In genomic region chr20:43558412-43559146, GRCh38 we compare ENCODE assay signal across 10 cellular contexts. TPM values are rescaled to one million over a fixed set of nuclear protein-coding genes. Genes with fewer than 3 reads are reported as not detected.
A peak's percentile ranks its signal among the peaks of the same experiment; 100 is the strongest.
DNase-seq lines count a peak whose midpoint lies in the region; ATAC-seq and TF ChIP-seq lines count a peak whose summit lies in the region.
"Had no signal": no experiment of that assay in that cellular context is flagged by ENCODE, and none has a peak within 500 bp of the region (broad histone marks: within the 10 kb centered on the region; RNA-seq: fewer than 3 reads in every experiment).

Gene SGK2 (plus strand): TSS chr20:43559027. CDS start chr20:43566496, 7,469 bp downstream.

- no peak within 1 kb of the TSS for H2BK20ac ChIP-seq in IMR-90 (ENCODE audit: low read depth, low read length)

- H3K4me3 ChIP-seq in IMR-90 (ENCODE audit: insufficient read depth, low read depth, low read length): no peak within 1 kb of the TSS
- no peak within 1 kb of the TSS for H3K4me3 ChIP-seq in testis
- no peak within 1 kb of the TSS for H3K4me3 ChIP-seq in ovary
- H3K4me3 ChIP-seq: thoracic aorta had no signal

- TF ChIP-seq CTCF in IMR-90 (conservative IDR thresholded peaks at IDR 0.05; ENCODE audit: low read depth, low read length) (no peak), chondrocyte (IDR thresholded peaks at IDR 0.05) (no peak), testis (IDR thresholded peaks at IDR 0.05) (no peak), ovary (IDR thresholded peaks at IDR 0.05) (no peak)

- no TSS peak for BruUV-seq in IMR-90 (replicated peaks; lab: Mats Ljungman, UMichigan)

- no peak within 1 kb of the TSS for H3K4ac ChIP-seq in IMR-90 (ENCODE audit: low read depth, low read length)

- H3K9ac ChIP-seq in IMR-90 (ENCODE audit: low read depth, low read length): no peak within 1 kb of the TSS

- CTCF ChIA-PET in IMR-90 (lab: Yijun Ruan, JAX): interaction anchor here (0.8 to 0.9 kb wide), 2 partner anchors 20 to 178 kb away, joined by 3 read pairs; no protein-coding TSS in a partner anchor

- H3K4me1 ChIP-seq in IMR-90 (ENCODE audit: control insufficient read depth, insufficient read depth, low read length) (peaks cover 1% of the 10 kb centered on the region; the same call in 1 of the 2 replicates), testis (peaks cover 7% of the 10 kb centered on the region), ovary (ENCODE audit: insufficient read depth) (no peaks in the 10 kb centered on the region)

- H3K36me3 Mint-ChIP-seq in chondrocyte (ENCODE audit: low read depth): no peaks in the 10 kb centered on the region

- H3K18ac ChIP-seq in IMR-90 (ENCODE audit: low read depth, low read length): no peak within 1 kb of the TSS

- no peak for TF ChIP-seq EP300 in ovary (IDR thresholded peaks at IDR 0.05)

- H3K4me1 Mint-ChIP-seq in chondrocyte (ENCODE audit: low read depth): peaks cover 19% of the 10 kb centered on the region

- H2BK120ac ChIP-seq in IMR-90 (ENCODE audit: low read depth, low read length): no peak within 1 kb of the TSS

- H2AK5ac ChIP-seq in IMR-90 (ENCODE audit: low read depth, low read length): no peak within 1 kb of the TSS

- WGBS in IMR-90 (ENCODE audit: extremely low coverage in 2 of 2, insufficient read length in 1 of 2), 2 experiments: 56% methylated on average over 3 of the region's 12 CpGs; no CpG with 5 or more reads in 1 of the 2 experiments
- 65 to 88% methylated on average over 12 of the region's 12 CpGs for WGBS in testis, 2 donors
- WGBS in ovary, 3 donors: 74 to 84% (median 82%) methylated on average over 12 of the region's 12 CpGs

- H2AFZ ChIP-seq in IMR-90 (replicated peaks; ENCODE audit: low read length, poor library complexity): no peak within 1 kb of the TSS

- H3K36me3 ChIP-seq in IMR-90 (ENCODE audit: control insufficient read depth, insufficient read depth, low read length) (no peaks in the 10 kb centered on the region), testis (ENCODE audit: low read depth, missing control alignments) (no peaks in the 10 kb centered on the region), ovary (no peaks in the 10 kb centered on the region)
- H3K36me3 ChIP-seq: thoracic aorta had no signal

- H3K9me1 ChIP-seq in IMR-90 (ENCODE audit: insufficient read depth, low read length): no peaks in the 10 kb centered on the region

- peak within 1 kb of the TSS; percentile 86 for H3K27ac Mint-ChIP-seq in chondrocyte (ENCODE audit: unreplicated experiment)

- H4K91ac ChIP-seq in IMR-90 (ENCODE audit: insufficient read depth, low read depth, low read length): no peak within 1 kb of the TSS

- POLR2A ChIA-PET in IMR-90 (lab: Charles Lee; ENCODE audit: unreplicated experiment): no interaction called here

- ATAC-seq in IMR-90 (ENCODE audit: low read depth): peak; percentile 56
- ATAC-seq in GM21529 (IDR thresholded peaks at IDR 0.05; ENCODE audit: unreplicated experiment): no peak

- TF ChIP-seq POLR2A in IMR-90 (IDR thresholded peaks at IDR 0.05; ENCODE audit: low read depth, low read length): no peak
- no peak for TF ChIP-seq POLR2A in testis (IDR thresholded peaks at IDR 0.05)
- no peak for TF ChIP-seq POLR2A in ovary (IDR thresholded peaks at IDR 0.05)

- peak; percentile 43 for DNase-seq in IMR-90
- no peak for DNase-seq in chondrocyte (ENCODE audit: low spot score)
- DNase-seq in medulla oblongata (ENCODE audit: extremely low spot score): peak; percentile 27
- peak; percentile 38 for DNase-seq in testis
- DNase-seq in NCI-H748 (lab: John Stamatoyannopoulos, UW; ENCODE audit: unreplicated experiment): no peak
- no peak for DNase-seq in ovary
- no peak for DNase-seq in NCI-H1930 (lab: John Stamatoyannopoulos, UW)

- no peak within 1 kb of the TSS for H3K4me2 ChIP-seq in IMR-90 (ENCODE audit: low read depth, low read length)

- no peak within 1 kb of the TSS for H3K4me3 Mint-ChIP-seq in chondrocyte (ENCODE audit: unreplicated experiment)

- no peak within 1 kb of the TSS for H2BK5ac ChIP-seq in IMR-90 (ENCODE audit: low read depth, low read length, poor library complexity, severe bottlenecking)

- H2BK15ac ChIP-seq in IMR-90 (ENCODE audit: low read depth, low read length): no peak within 1 kb of the TSS

- H4K8ac ChIP-seq in IMR-90 (ENCODE audit: low read depth in 2 of 2, low read length in 2 of 2): no peak within 1 kb of the TSS

- H3K27me3 ChIP-seq in IMR-90 (ENCODE audit: control insufficient read depth, insufficient read depth, low read length): no peaks in the 10 kb centered on the region; the same call in 1 of the 2 replicates
- H3K27me3 ChIP-seq in testis: no peaks in the 10 kb centered on the region
- H3K27me3 ChIP-seq in ovary: no peaks in the 10 kb centered on the region

- peaks cover 3% of the 10 kb centered on the region for H3K9me3 Mint-ChIP-seq in chondrocyte (ENCODE audit: low read depth)

- no peak within 1 kb of the TSS for H4K5ac ChIP-seq in IMR-90 (ENCODE audit: low read depth, low read length)

- H3K27ac ChIP-seq in IMR-90 (ENCODE audit: insufficient read depth, low read length) (no peak within 1 kb of the TSS), testis (no peak within 1 kb of the TSS), ovary (no peak within 1 kb of the TSS)
- H3K27ac ChIP-seq: thoracic aorta had no signal

- H3K79me1 ChIP-seq in IMR-90 (ENCODE audit: low read depth in 1 of 2, low read length in 2 of 2): no peaks in the 10 kb centered on the region

- H3K14ac ChIP-seq in IMR-90 (replicated peaks; ENCODE audit: low read depth, low read length): no peak within 1 kb of the TSS

- TF ChIP-seq RAD21 in IMR-90 (IDR thresholded peaks at IDR 0.05; ENCODE audit: low read length): no peak

- no peak within 1 kb of the TSS for H3K23ac ChIP-seq in IMR-90 (ENCODE audit: low read depth, low read length)

- intact Hi-C loops in IMR-90 (cut with micrococcal nuclease): no loop called here
- intact Hi-C loops in testis (cut with DNase I; ENCODE audit: low total_unique reads): no loop called here
- intact Hi-C loops in ovary (cut with DNase I): no loop called here

- H2AK9ac ChIP-seq in IMR-90 (replicated peaks; ENCODE audit: low read depth, low read length, poor library complexity): peak within 1 kb of the TSS; percentile 79

- no peaks in the 10 kb centered on the region for H4K20me1 ChIP-seq in IMR-90 (ENCODE audit: insufficient read depth, low read length)

- in situ Hi-C loops in IMR-90 (cut with MboI; ENCODE audit: low sequenced_read_pairs): no loop called here

- H3K9me3 ChIP-seq in IMR-90 (ENCODE audit: control insufficient read depth, insufficient read depth, low read length) (no peaks in the 10 kb centered on the region), testis (no peaks in the 10 kb centered on the region), ovary (no peaks in the 10 kb centered on the region)
- H3K9me3 ChIP-seq: thoracic aorta had no signal

- no peak within 1 kb of the TSS for H3K56ac ChIP-seq in IMR-90 (ENCODE audit: extremely low read depth, insufficient read depth, low read length)

- dilution Hi-C loops in IMR-90 (cut with HindIII; ENCODE audit: low sequenced_read_pairs, unreplicated experiment): no loop called here

- no peaks in the 10 kb centered on the region for H3K27me3 Mint-ChIP-seq in chondrocyte (ENCODE audit: low read depth)

TF ChIP-seq in IMR-90, 13 proteins besides CTCF, POLR2A, EP300 and RAD21:
- TF ChIP-seq NFE2L2 (IDR thresholded peaks at IDR 0.05; ENCODE audit: low read depth, low read length): peak; percentile 56
- TF ChIP-seq SMC3 (IDR thresholded peaks at IDR 0.05; ENCODE audit: low read depth, low read length): no peak

RNA-seq across cellular contexts. Expression of gene SGK2, which starts in this region (rescaled TPM):
- under 0.01 TPM in 1 of 2 replicates, not detected in the other for total RNA-seq in IMR-90 (2012; rRNA removed)
- polyA plus RNA-seq in IMR-90 (2012; rRNA removed): 0.10 TPM in 1 of 2 replicates, not detected in the other
- polyA plus RNA-seq in IMR-90 (2012; cell fraction: cytosol; rRNA removed): not detected in 2 replicates
- 1.4 and 2.0 TPM in 2 replicates for polyA plus RNA-seq in IMR-90 (2012; cell fraction: nucleus; rRNA removed; ENCODE audit: low replicate concordance)
- total RNA-seq in chondrocyte: 0.45 to 2.1 TPM (median 0.54 TPM) in 3 replicates
- 1 to 10 TPM; 6.2 to 8.5 TPM for total RNA-seq in testis
- polyA plus RNA-seq in testis (ENCODE audit: insufficient read depth, low read depth, low replicate concordance): 1.3 TPM
- total RNA-seq in ovary: 1 to 10 TPM; 1.6 to 4.5 (median 2.4) TPM
- 1 to 10 TPM; 1.2 to 1.3 TPM for polyA plus RNA-seq in ovary
- total RNA-seq: SK-MEL-5 had no signal

Comparison
In these comparisons a context has a peak if more than half of its experiments do, and no peak if none do; other contexts are left out.
1. DNase-seq: peak in IMR-90 (single experiment), medulla oblongata (single experiment) and testis (single experiment); none in chondrocyte (single experiment), NCI-H748 (single experiment), ovary (0 of 5) and NCI-H1930 (0 of 2).